8 cellular contexts compared by ENCODE assay signal in genomic region chr1:19463204-19463803, GRCh38. TPM values are rescaled to one million over a fixed set of nuclear protein-coding genes. Genes with fewer than 3 reads are reported as not detected.
A peak's percentile ranks its signal among the peaks of the same experiment; 100 is the strongest.
DNase-seq lines count a peak whose midpoint lies in the region; TF ChIP-seq lines count a peak whose summit lies in the region.

No MANE protein-coding gene starts in this region.

- H3K4me3 ChIP-seq in Jurkat, Clone E6-1 (ENCODE audit: low read length), result peak overlapping the region; percentile 21
- H3K4me3 ChIP-seq in suprapubic skin, result no peak overlapping the region

- DNase-seq in activated T-cell treated with anti-CD3 and anti-CD28 coated beads for 1 hour (ENCODE audit: low read depth) (peak; percentile 38), suprapubic skin (ENCODE audit: low spot score in 2 of 2) (no peak), cerebellar nuclear complex (lab: John Stamatoyannopoulos, UW) (no peak), DMS153 (lab: John Stamatoyannopoulos, UW) (no peak), NCI-H345 (lab: John Stamatoyannopoulos, UW) (no peak)
- DNase-seq in activated T-cell treated with anti-CD3 and anti-CD28 coated beads, Interleukin-2, amount 50 U/mL, for 48 hours, result no peak
- peak; percentile 82 for DNase-seq in Jurkat, Clone E6-1 (ENCODE audit: low read depth, low spot score)
- DNase-seq in central memory CD4-positive, alpha-beta T cell, result peak; percentile 82

- no peak for TF ChIP-seq EP300 in suprapubic skin (IDR thresholded peaks at IDR 0.05)

- TF ChIP-seq POLR2A in suprapubic skin (IDR thresholded peaks at IDR 0.05), result no peak

- H3K27ac ChIP-seq in suprapubic skin, result peak overlapping the region; percentile 38

- TF ChIP-seq CTCF in suprapubic skin (IDR thresholded peaks at IDR 0.05), result no peak

- H3K4me1 ChIP-seq in suprapubic skin, result peaks cover 78% of the 10 kb centered on the region

- 5% methylated on average over 4 of the region's 4 CpGs for WGBS in suprapubic skin

- no peaks in the 10 kb centered on the region for H3K9me3 ChIP-seq in suprapubic skin

- H3K27me3 ChIP-seq in suprapubic skin, result no peaks in the 10 kb centered on the region

- no peaks in the 10 kb centered on the region for H3K36me3 ChIP-seq in suprapubic skin

RNA-seq across cellular contexts. Expression of gene CAPZB, which starts 22.0 kb away (rescaled TPM):
- 495 TPM for polyA plus RNA-seq in Jurkat, Clone E6-1 (2012; ENCODE audit: insufficient read depth, insufficient read length)
- 100 to 1,000 TPM; 101 to 130 (median 126) TPM for total RNA-seq in suprapubic skin

Comparison
In these comparisons a context has a peak if more than half of its experiments do, and no peak if none do; other contexts are left out.
1. DNase-seq: peak in activated T-cell treated with anti-CD3 and anti-CD28 coated beads for 1 hour (single experiment), Jurkat, Clone E6-1 (single experiment) and central memory CD4-positive, alpha-beta T cell (single experiment); none in activated T-cell treated with anti-CD3 and anti-CD28 coated beads, Interleukin-2, amount 50 U/mL, for 48 hours (0 of 2), suprapubic skin (0 of 2), cerebellar nuclear complex (0 of 2), DMS153 (single experiment) and NCI-H345 (single experiment).